In the genomic region with DNA sequence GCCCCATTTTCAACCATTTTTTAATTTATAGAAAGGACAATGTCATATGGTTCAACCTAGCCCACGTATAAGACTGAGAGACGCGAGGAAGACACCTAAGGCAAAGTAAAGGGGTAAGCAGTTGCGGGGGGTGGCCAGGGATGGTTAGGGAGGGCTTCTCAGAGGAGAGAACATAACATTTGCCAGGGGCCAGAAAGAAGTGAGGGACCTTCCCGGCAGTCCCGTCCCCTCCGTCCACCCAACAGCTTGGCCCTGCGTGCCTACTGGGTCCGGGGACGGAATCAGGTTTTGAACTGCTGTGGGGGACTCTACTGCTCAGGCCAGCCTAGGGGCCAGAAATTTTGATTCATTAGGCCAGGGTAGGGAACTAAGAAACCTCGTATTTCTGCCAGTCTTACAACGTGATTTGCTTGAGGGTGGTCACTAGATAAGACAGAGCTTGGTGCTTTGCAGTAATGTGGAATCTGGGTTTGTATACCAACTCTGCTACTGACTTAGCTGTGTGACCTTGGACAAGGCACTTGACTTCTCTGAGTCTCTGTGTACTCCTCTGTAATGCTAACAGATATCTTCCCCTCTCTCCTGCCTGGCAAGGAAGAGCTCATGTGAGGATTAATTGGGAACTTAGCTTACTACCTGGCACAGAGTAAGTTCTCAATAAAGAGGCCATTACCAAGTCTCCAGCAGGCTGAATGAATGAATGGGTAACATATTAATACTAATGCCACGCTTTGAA, we compare ENCODE assay signal across 1 cellular context.
TF ChIP-seq lines count a peak whose summit lies in the region.

No MANE protein-coding gene starts in this region.

TF ChIP-seq in K562, 482 proteins besides CTCF, POLR2A, EP300 and RAD21:
- no peak for TF ChIP-seq SMAD4 (CRISPR knock-in tag; conservative IDR thresholded peaks at IDR 0.05)
- peak; percentile 55 for TF ChIP-seq ZFP36 (IDR thresholded peaks at IDR 0.05; ENCODE audit: low read depth, low read length, partially characterized antibody)
- peak; percentile 79 for TF ChIP-seq RBM25 (IDR thresholded peaks at IDR 0.05; ENCODE audit: low read depth, low read length, severe bottlenecking)
